33 cellular contexts compared by ENCODE assay signal in the genomic region with DNA sequence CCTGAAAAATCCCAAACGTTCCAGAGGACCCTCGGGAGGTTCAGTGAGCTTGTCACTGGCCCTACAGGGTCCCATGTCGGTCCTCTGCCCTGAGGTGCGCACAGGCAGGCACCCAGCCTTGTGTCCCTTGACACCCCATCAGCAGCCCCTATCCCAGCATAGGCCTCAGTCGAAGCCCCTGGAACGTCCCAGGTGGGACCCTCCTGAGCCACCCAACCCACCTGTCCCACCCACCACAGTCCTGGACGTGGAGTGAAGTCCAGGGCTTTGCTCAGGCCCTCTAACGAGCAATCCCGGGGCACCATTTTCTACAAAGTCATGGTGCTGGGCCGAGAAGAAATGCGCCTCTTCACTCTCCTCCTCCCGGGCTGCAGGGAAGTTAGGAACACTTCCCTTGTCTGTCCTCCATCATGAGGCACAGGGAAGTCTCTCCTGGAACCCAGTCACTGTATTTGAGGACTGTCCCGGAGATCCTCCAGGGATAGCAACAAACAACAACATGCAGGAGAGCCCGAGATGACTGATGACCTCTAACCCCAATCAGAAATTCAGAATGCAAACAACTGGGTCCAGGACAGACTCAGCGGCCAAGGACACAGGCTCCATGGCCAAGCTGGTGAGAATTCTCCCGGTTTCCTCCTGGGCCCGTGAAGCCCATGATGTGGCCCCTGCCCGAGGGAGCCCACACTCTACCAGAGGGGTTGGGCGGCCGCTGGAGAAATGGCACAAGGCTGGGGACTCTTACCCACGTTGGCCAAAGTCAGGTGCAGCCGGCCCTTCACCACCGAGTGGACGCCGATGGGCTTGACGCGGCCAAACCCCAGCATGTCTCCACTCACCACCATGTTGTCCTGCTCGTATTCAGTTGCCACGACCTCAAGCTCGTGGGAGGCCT.
"Had no signal": no experiment of that assay in that cellular context is flagged by ENCODE, and none has a peak within 500 bp of the region (broad histone marks: within the 10 kb centered on the region; RNA-seq: fewer than 3 reads in every experiment).

No MANE protein-coding gene starts in this region.

- DNase-seq: activated CD4-positive, alpha-beta T cell treated with anti-CD3 and anti-CD28 coated beads, Interleukin-2, amount 10 ng/mL, durations not matched to agents 24 days and 14 days; activated CD4-positive, alpha-beta T cell treated with anti-CD3 and anti-CD28 coated beads, Interleukin-2, amount 50 U/mL, for 4 hours; activated CD8-positive, alpha-beta T cell treated with anti-CD3 and anti-CD28 coated beads for 36 hours; activated effector memory CD4-positive, alpha-beta T cell treated with anti-CD3 and anti-CD28 coated beads, Interleukin-2, amount 50 U/mL, for 16 hours; activated naive CD4-positive, alpha-beta T cell treated with Interleukin-2 at 50 U/mL for 16 hours; activated T-cell treated with anti-CD3 and anti-CD28 coated beads, Interleukin-2, amount 50 U/mL, for 1 hour; activated T-cell treated with anti-CD3 and anti-CD28 coated beads, Interleukin-2, amount 50 U/mL, for 72 hours; amniotic stem cell; aorta; brain microvascular endothelial cell; MM.1S; MV-4-11; NCI-H1092; NCI-H1436 treated with DMSO at 0.1 percent for 48 hours; NCI-H187; NCI-H2029 treated with DMSO at 0.1 percent for 48 hours; NCI-H2107; NCI-H2171; NCI-H510A; NCI-H526; NCI-H748 treated with DMSO at 0.1 percent for 48 hours; NK-92 treated with Interleukin-12 subunit alpha and Interleukin-12 subunit beta, amount 100 ng/mL, for 24 hours; PC-3; Peyer's patch; RPMI8226; SIG-M5; T-helper 1 cell; T-helper 2 cell; T-helper 9 cell; WERI-Rb-1 had no signal

- H3K4me2 ChIP-seq: KMS-11 had no signal

- H3K27ac ChIP-seq: brain microvascular endothelial cell, KMS-11, Peyer's patch, WERI-Rb-1 had no signal

- H3K36me3 ChIP-seq: brain microvascular endothelial cell, Peyer's patch had no signal

- H3K4me3 ChIP-seq: Peyer's patch had no signal

- H3K4me1 ChIP-seq: Peyer's patch had no signal

- H3K9ac ChIP-seq: KMS-11 had no signal

- H3K9me3 ChIP-seq: Peyer's patch had no signal

- H3K27me3 ChIP-seq: brain microvascular endothelial cell, Peyer's patch had no signal

- ATAC-seq: activated CD8-positive, alpha-beta T cell treated with anti-CD3 and anti-CD28 coated beads for 36 hours; activated T-cell treated with anti-CD3 and anti-CD28 coated beads, Interleukin-2, amount 50 U/mL, for 72 hours; activated T-helper 17 cell treated with anti-CD3 and anti-CD28 coated beads, Interleukin-2, amount 50 U/mL, for 72 hours; PC-3; SK-N-SH treated with all-trans-retinoic acid at 6 μM for 48 hours had no signal
